Comparison of ENCODE assay signal across 8 cellular contexts in genomic region chr12:104986022-104986941, GRCh38. TPM values are rescaled to one million over a fixed set of nuclear protein-coding genes. Genes with fewer than 3 reads are reported as not detected.
DNase-seq lines count a peak whose midpoint lies in the region; ATAC-seq, FAIRE-seq and TF ChIP-seq lines count a peak whose summit lies in the region.

A gene with protein sequence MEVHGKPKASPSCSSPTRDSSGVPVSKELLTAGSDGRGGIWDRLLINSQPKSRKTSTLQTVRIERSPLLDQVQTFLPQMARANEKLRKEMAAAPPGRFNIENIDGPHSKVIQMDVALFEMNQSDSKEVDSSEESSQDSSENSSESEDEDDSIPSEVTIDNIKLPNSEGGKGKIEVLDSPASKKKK (plus strand): TSS chr12:104986316. CDS start chr12:104986353, 37 bp downstream.

- CTCF ChIA-PET in T-cell (lab: Charles Lee) = interaction anchor here (1.0 to 1.2 kb wide), 2 partner anchors 11 to 604 kb away, joined by 3 read pairs; no protein-coding TSS in a partner anchor

- no peak for TF ChIP-seq EP300 in upper lobe of left lung (IDR thresholded peaks at IDR 0.05)

- H3K27me3 Mint-ChIP-seq in T-cell = peaks cover 3 to 5% of the 10 kb centered on the region in 2 donors

- FAIRE-seq in GM12891 (lab: Jason Lieb, UNC) = peak; percentile 85

- intact Hi-C loops in heart right ventricle (cut with DNase I) (no loop called here), posterior cingulate gyrus (cut with DNase I) (no loop called here)

- H3K36me3 ChIP-seq in adipocyte (ENCODE audit: control insufficient read depth, insufficient read depth, low read length, severe bottlenecking) (peaks cover 32% of the 10 kb centered on the region), heart right ventricle (peaks cover 0 to 32% (median 0%) of the 10 kb centered on the region in 9 donors), upper lobe of left lung (peaks cover 0 to 9% (median 2%) of the 10 kb centered on the region in 4 donors)

- H3K9me3 Mint-ChIP-seq in T-cell = no peaks in the 10 kb centered on the region

- H3K4me3 Mint-ChIP-seq in T-cell = peak within 1 kb of the TSS; percentile 87 to 90 (median 89)

- TF ChIP-seq CTCF in heart right ventricle (IDR thresholded peaks at IDR 0.05) (no peak), upper lobe of left lung (IDR thresholded peaks at IDR 0.05) (no peak)

- ATAC-seq in HG02798 (IDR thresholded peaks at IDR 0.05; ENCODE audit: poor library complexity, unreplicated experiment) (peak; percentile 97), T-cell (replicated peaks in 1 of 4) (peak; percentile 99 to 100 (median 100)), heart right ventricle (peak; percentile 99 to 100 (median 100)), upper lobe of left lung (ENCODE audit: low FRiP score in 2 of 2) (peak; percentile 99 to 100)

- H3K27ac Mint-ChIP-seq in T-cell = peak within 1 kb of the TSS; percentile 57 to 83

- H3K9me3 ChIP-seq in adipocyte (ENCODE audit: control insufficient read depth, low read length) (no peaks in the 10 kb centered on the region), heart right ventricle (peaks cover 0 to 3% (median 0%) of the 10 kb centered on the region in 11 donors), upper lobe of left lung (no peaks in the 10 kb centered on the region)

- TF ChIP-seq POLR2A in GM12891 (IDR thresholded peaks at IDR 0.05; ENCODE audit: low read depth, low read length) (peak; percentile 64), upper lobe of left lung (IDR thresholded peaks at IDR 0.05) (peak in 1 of 4 donors; percentile 83)

- H3K4me1 ChIP-seq in adipocyte (ENCODE audit: control insufficient read depth, insufficient read depth, low read length) = peaks cover 17% of the 10 kb centered on the region
- peaks cover 0 to 27% (median 16%) of the 10 kb centered on the region in 9 donors for H3K4me1 ChIP-seq in heart right ventricle
- H3K4me1 ChIP-seq in upper lobe of left lung = peaks cover 13 to 18% (median 14%) of the 10 kb centered on the region in 4 donors

- H3K36me3 Mint-ChIP-seq in T-cell = peaks cover 24% of the 10 kb centered on the region

- 0 to 1% methylated on average over 59 of the region's 59 CpGs for WGBS in heart right ventricle, 2 donors
- 1% methylated on average over 28 to 42 of the region's 59 CpGs for WGBS in upper lobe of left lung, 2 donors

- H3K27me3 ChIP-seq in adipocyte (replicated peaks; ENCODE audit: control insufficient read depth, insufficient read depth, low read length) (no peaks in the 10 kb centered on the region), heart right ventricle (no peaks in the 10 kb centered on the region), upper lobe of left lung (no peaks in the 10 kb centered on the region)

- H3K9ac ChIP-seq in adipocyte (ENCODE audit: low read length) = peak within 1 kb of the TSS; percentile 89

- DNase-seq in GM12891 (ENCODE audit: insufficient read length, low spot score) (peak; percentile 79), NCI-H1436 (lab: John Stamatoyannopoulos, UW) (peak; percentile 91), T-cell (peak; percentile 59 to 87 (median 78)), adipocyte (ENCODE audit: low read depth) (peak; percentile 96), heart right ventricle (peak; percentile 92 to 95), posterior cingulate gyrus (peak; percentile 88 to 99 (median 96)), upper lobe of left lung (peak; percentile 94 to 95)

- POLR2A ChIA-PET in T-cell (lab: Charles Lee) = interaction anchor here in 1 of 2 donors (0.6 kb wide), 1 partner anchor 306 kb away, joined by 3 read pairs; no protein-coding TSS in a partner anchor

- H3K4me3 ChIP-seq in adipocyte (ENCODE audit: low read length) (peak within 1 kb of the TSS; percentile 94), heart right ventricle (peak within 1 kb of the TSS; percentile 65 to 96 (median 88)), upper lobe of left lung (peak within 1 kb of the TSS; percentile 78 to 97 (median 94))

- H3K27ac ChIP-seq in heart right ventricle (peak within 1 kb of the TSS in 9 of 10 donors; percentile 59 to 88 (median 81)), upper lobe of left lung (peak within 1 kb of the TSS; percentile 67 to 80 (median 76))

- H3K4me1 Mint-ChIP-seq in T-cell = peaks cover 30 to 37% (median 34%) of the 10 kb centered on the region in 3 donors

TF ChIP-seq in GM12891, 5 proteins besides CTCF, POLR2A, EP300 and RAD21:
- TF ChIP-seq PAX5 (IDR thresholded peaks at IDR 0.05; ENCODE audit: insufficient read depth, low read length, severe bottlenecking) = no peak
- 0 out of 2 replicates have a peak, but pooled peaks have one; percentile 35 for TF ChIP-seq POU2F2 (IDR thresholded peaks at IDR 0.05; ENCODE audit: low read depth, low read length)
- TF ChIP-seq TAF1 (IDR thresholded peaks at IDR 0.05; ENCODE audit: low read depth, low read length) = peak; percentile 67
- peak; percentile 60; the same call in 1 of the 2 replicates for TF ChIP-seq POLR2AphosphoS5 (IDR thresholded peaks at IDR 0.05; ENCODE audit: low read depth, low read length)
- TF ChIP-seq SPI1 (IDR thresholded peaks at IDR 0.05; ENCODE audit: low read depth, low read length) = no peak

RNA-seq across cellular contexts. Expression of the gene that starts here (rescaled TPM):
- 39.9 TPM for polyA plus RNA-seq in GM12891 (2012; ENCODE audit: low read depth, missing spikeins)
- total RNA-seq in T-cell (10 to 100 TPM; 11.4 to 15.5 (median 14.9) TPM), heart right ventricle (10 to 100 TPM in 7 of 10 donors, 1 to 10 TPM in 3; 7.7 to 14.5 (median 12.1) TPM), upper lobe of left lung (10 to 100 TPM in 2 of 6 donors, 1 to 10 TPM in 4; 2.1 to 13.0 (median 7.6) TPM)
- 1 to 10 TPM; 4.5 to 8.1 TPM for polyA plus RNA-seq in heart right ventricle

Comparison
In these comparisons a context has a peak if more than half of its experiments do, and no peak if none do; other contexts are left out.
1. Peak in every context shown above with its lines: DNase-seq, ATAC-seq, H3K4me3 ChIP-seq and H3K27ac ChIP-seq.